ENCODE assay signal across 21 cellular contexts in the genomic region with DNA sequence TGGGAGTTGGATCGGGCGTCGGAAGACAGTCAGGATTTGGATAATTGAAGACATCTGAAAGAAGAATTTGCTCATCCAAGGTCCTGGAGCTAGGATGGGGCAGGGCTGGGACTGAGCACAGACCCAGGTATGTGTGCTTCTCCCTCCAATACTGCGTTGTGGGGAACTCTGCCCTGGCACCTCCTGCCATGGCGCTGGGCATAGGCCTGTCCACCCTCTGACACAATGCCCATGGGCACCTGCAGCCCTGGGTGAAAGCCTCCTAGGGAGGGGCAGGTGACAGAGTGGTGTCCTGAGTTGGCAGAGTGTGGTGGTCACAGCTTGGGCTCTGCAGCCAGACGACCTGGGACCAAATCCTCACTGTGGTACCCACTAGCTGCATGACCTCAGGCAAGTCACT. TPM values are rescaled to one million over a fixed set of nuclear protein-coding genes. Genes with fewer than 3 reads are reported as not detected.
A peak's percentile ranks its signal among the peaks of the same experiment; 100 is the strongest.
DNase-seq lines count a peak whose midpoint lies in the region; ATAC-seq, FAIRE-seq and TF ChIP-seq lines count a peak whose summit lies in the region.
"Had no signal": no experiment of that assay in that cellular context is flagged by ENCODE, and none has a peak within 500 bp of the region (broad histone marks: within the 10 kb centered on the region; RNA-seq: fewer than 3 reads in every experiment).

No MANE protein-coding gene starts in this region.

- no peaks in the 10 kb centered on the region for H3K9me3 ChIP-seq in CD4-positive, alpha-beta memory T cell (ENCODE audit: control insufficient read depth in 1 of 2, low read length in 2 of 2)
- no peaks in the 10 kb centered on the region for H3K9me3 ChIP-seq in pancreas
- H3K9me3 ChIP-seq: Caco-2 had no signal

- peak; percentile 20 for DNase-seq in natural killer cell treated with Interleukin-12 subunit alpha and Interleukin-12 subunit beta and Interleukin-15 and Interleukin-18, amount 100 ng/mL, for 72 hours (ENCODE audit: low spot score)
- DNase-seq in natural killer cell (no peak), mesenteric fat pad (ENCODE audit: low spot score) (peak; percentile 55), progenitor cell of endocrine pancreas (ENCODE audit: low spot score, unreplicated experiment) (no peak), erythroblast (lab: John Stamatoyannopoulos, UW) (no peak), pancreas (no peak)
- DNase-seq in CD4-positive, alpha-beta memory T cell: no peak
- DNase-seq: C1 segment of cervical spinal cord; Caco-2; CD8-positive, alpha-beta T cell; DMS153; DND-41; GOT3; HFFc6 had no signal

- H3K9me3 Mint-ChIP-seq in natural killer cell treated with Interleukin-12 subunit alpha and Interleukin-12 subunit beta and Interleukin-15 and Interleukin-18, amount 100 ng/mL, for 72 hours: no peaks in the 10 kb centered on the region
- no peaks in the 10 kb centered on the region for H3K9me3 Mint-ChIP-seq in natural killer cell
- peaks cover 12% of the 10 kb centered on the region for H3K9me3 Mint-ChIP-seq in progenitor cell of endocrine pancreas (ENCODE audit: low read depth)
- H3K9me3 Mint-ChIP-seq in CD4-positive, alpha-beta memory T cell: peaks cover 0 to 6% (median 0%) of the 10 kb centered on the region in 8 donors
- H3K9me3 Mint-ChIP-seq: CD8-positive, alpha-beta T cell had no signal

- no peak overlapping the region for H3K27ac Mint-ChIP-seq in natural killer cell treated with Interleukin-12 subunit alpha and Interleukin-12 subunit beta and Interleukin-15 and Interleukin-18, amount 100 ng/mL, for 72 hours
- H3K27ac Mint-ChIP-seq in natural killer cell: no peak overlapping the region
- H3K27ac Mint-ChIP-seq in progenitor cell of endocrine pancreas: peak overlapping the region; percentile 31
- H3K27ac Mint-ChIP-seq in CD4-positive, alpha-beta memory T cell: no peak overlapping the region
- H3K27ac Mint-ChIP-seq: B cell; CD8-positive, alpha-beta T cell; HFFc6 had no signal

- 89 to 94% methylated on average over 6 of the region's 6 CpGs for WGBS in pancreas, 2 donors

- no peaks in the 10 kb centered on the region for H3K36me3 Mint-ChIP-seq in natural killer cell treated with Interleukin-12 subunit alpha and Interleukin-12 subunit beta and Interleukin-15 and Interleukin-18, amount 100 ng/mL, for 72 hours
- H3K36me3 Mint-ChIP-seq in natural killer cell (no peaks in the 10 kb centered on the region), progenitor cell of endocrine pancreas (ENCODE audit: insufficient read depth) (peaks cover 1% of the 10 kb centered on the region)
- no peaks in the 10 kb centered on the region for H3K36me3 Mint-ChIP-seq in CD4-positive, alpha-beta memory T cell
- H3K36me3 Mint-ChIP-seq: CD8-positive, alpha-beta T cell had no signal

- no peaks in the 10 kb centered on the region for H3K4me1 ChIP-seq in CD4-positive, alpha-beta memory T cell (ENCODE audit: insufficient read depth, low read length)
- H3K4me1 ChIP-seq in pancreas: no peaks in the 10 kb centered on the region
- H3K4me1 ChIP-seq: HAP-1 had no signal

- POLR2A ChIA-PET in CD4-positive, alpha-beta memory T cell (lab: Charles Lee; ENCODE audit: partially characterized antibody): no interaction called here

- CTCF ChIA-PET in CD4-positive, alpha-beta memory T cell (lab: Charles Lee; ENCODE audit: partially characterized antibody): no interaction called here

- H3K27ac ChIP-seq in CD4-positive, alpha-beta memory T cell (ENCODE audit: low read depth, low read length): no peak overlapping the region
- no peak overlapping the region for H3K27ac ChIP-seq in pancreas
- H3K27ac ChIP-seq: 22Rv1 had no signal

- H3K27me3 ChIP-seq in CD4-positive, alpha-beta memory T cell (ENCODE audit: insufficient read depth, low read length): no peaks in the 10 kb centered on the region
- no peaks in the 10 kb centered on the region for H3K27me3 ChIP-seq in pancreas

- intact Hi-C loops in natural killer cell (cut with micrococcal nuclease): no loop called here
- intact Hi-C loops in CD4-positive, alpha-beta memory T cell (cut with micrococcal nuclease): no loop called here
- intact Hi-C loops in pancreas (cut with DNase I): no loop called here

- H3K27me3 Mint-ChIP-seq in natural killer cell treated with Interleukin-12 subunit alpha and Interleukin-12 subunit beta and Interleukin-15 and Interleukin-18, amount 100 ng/mL, for 72 hours: peaks cover 8 to 13% of the 10 kb centered on the region in 2 donors
- H3K27me3 Mint-ChIP-seq in natural killer cell (ENCODE audit: low read depth in 2 of 2) (peaks cover 6 to 14% of the 10 kb centered on the region in 2 donors), progenitor cell of endocrine pancreas (peaks cover 3% of the 10 kb centered on the region)
- H3K27me3 Mint-ChIP-seq in CD4-positive, alpha-beta memory T cell: peaks cover 3 to 9% of the 10 kb centered on the region in 2 donors

- H3K4me3 ChIP-seq in CD4-positive, alpha-beta memory T cell (ENCODE audit: low read length in 2 of 2): no peak overlapping the region
- H3K4me3 ChIP-seq in pancreas: no peak overlapping the region
- H3K4me3 ChIP-seq: HAP-1 had no signal

- no peak for FAIRE-seq in pancreas (lab: Jason Lieb, UNC)
- FAIRE-seq: A204.1, G401.6, GM12892, H54 had no signal

- H3K4me3 Mint-ChIP-seq in natural killer cell treated with Interleukin-12 subunit alpha and Interleukin-12 subunit beta and Interleukin-15 and Interleukin-18, amount 100 ng/mL, for 72 hours: no peak overlapping the region
- no peak overlapping the region for H3K4me3 Mint-ChIP-seq in natural killer cell
- H3K4me3 Mint-ChIP-seq in progenitor cell of endocrine pancreas (ENCODE audit: low read depth): no peak overlapping the region
- H3K4me3 Mint-ChIP-seq in CD4-positive, alpha-beta memory T cell: no peak overlapping the region
- H3K4me3 Mint-ChIP-seq: B cell; CD8-positive, alpha-beta T cell; HFFc6 had no signal

- H3K4me1 Mint-ChIP-seq in natural killer cell treated with Interleukin-12 subunit alpha and Interleukin-12 subunit beta and Interleukin-15 and Interleukin-18, amount 100 ng/mL, for 72 hours (ENCODE audit: low read depth in 2 of 2): peaks cover 0 to 10% of the 10 kb centered on the region in 2 donors
- H3K4me1 Mint-ChIP-seq in natural killer cell: no peaks in the 10 kb centered on the region
- H3K4me1 Mint-ChIP-seq in progenitor cell of endocrine pancreas (ENCODE audit: low read depth): peaks cover 6% of the 10 kb centered on the region
- H3K4me1 Mint-ChIP-seq in CD4-positive, alpha-beta memory T cell: peaks cover 0 to 1% (median 0%) of the 10 kb centered on the region in 4 donors

- TF ChIP-seq CTCF in natural killer cell (IDR thresholded peaks at IDR 0.05): no peak
- no peak for TF ChIP-seq CTCF in progenitor cell of endocrine pancreas (IDR thresholded peaks at IDR 0.05; ENCODE audit: unreplicated experiment)
- TF ChIP-seq CTCF in pancreas (IDR thresholded peaks at IDR 0.05): no peak

- no peak for ATAC-seq in natural killer cell treated with Interleukin-12 subunit alpha and Interleukin-12 subunit beta and Interleukin-15 and Interleukin-18, amount 100 ng/mL, for 72 hours
- ATAC-seq in natural killer cell (no peak), pancreas (no peak)
- ATAC-seq: CD8-positive, alpha-beta T cell had no signal

- no peak for TF ChIP-seq POLR2A in erythroblast (IDR thresholded peaks at IDR 0.05; ENCODE audit: low read length)

- H3K36me3 ChIP-seq in CD4-positive, alpha-beta memory T cell (ENCODE audit: insufficient read depth, low read length): no peaks in the 10 kb centered on the region
- H3K36me3 ChIP-seq in pancreas: no peaks in the 10 kb centered on the region
- H3K36me3 ChIP-seq: HAP-1 had no signal

RNA-seq across cellular contexts. Expression of gene CALM1, which starts 53.3 kb away (rescaled TPM):
- total RNA-seq in natural killer cell treated with Interleukin-12 subunit alpha and Interleukin-12 subunit beta and Interleukin-15 and Interleukin-18, amount 100 ng/mL, for 72 hours: 100 to 1,000 TPM; 521 to 669 TPM
- 1,000 to 10,000 TPM in 1 of 3 donors, 100 to 1,000 TPM in 2; 868 to 1,074 (median 907) TPM for total RNA-seq in natural killer cell
- total RNA-seq in mesenteric fat pad: 549 TPM
- total RNA-seq in progenitor cell of endocrine pancreas: 320 and 331 TPM in 2 replicates
- 100 to 1,000 TPM; 693 to 698 TPM for total RNA-seq in CD4-positive, alpha-beta memory T cell
- 1,000 to 10,000 TPM; 2,724 to 3,289 TPM for polyA plus RNA-seq in CD4-positive, alpha-beta memory T cell
- total RNA-seq in pancreas: 100 to 1,000 TPM; 104 to 181 (median 141) TPM
- polyA plus RNA-seq in pancreas: 100 to 1,000 TPM; 116 to 181 TPM

Comparison
In these comparisons a context has a peak if more than half of its experiments do, and no peak if none do; other contexts are left out.
1. DNase-seq: peak in natural killer cell treated with Interleukin-12 subunit alpha and Interleukin-12 subunit beta and Interleukin-15 and Interleukin-18, amount 100 ng/mL, for 72 hours (single experiment) and mesenteric fat pad (single experiment); none in natural killer cell (single experiment), progenitor cell of endocrine pancreas (single experiment), CD4-positive, alpha-beta memory T cell (0 of 5), erythroblast (0 of 2) and pancreas (0 of 6).